Comparison of ENCODE assay signal across 1 cellular context in the genomic region with DNA sequence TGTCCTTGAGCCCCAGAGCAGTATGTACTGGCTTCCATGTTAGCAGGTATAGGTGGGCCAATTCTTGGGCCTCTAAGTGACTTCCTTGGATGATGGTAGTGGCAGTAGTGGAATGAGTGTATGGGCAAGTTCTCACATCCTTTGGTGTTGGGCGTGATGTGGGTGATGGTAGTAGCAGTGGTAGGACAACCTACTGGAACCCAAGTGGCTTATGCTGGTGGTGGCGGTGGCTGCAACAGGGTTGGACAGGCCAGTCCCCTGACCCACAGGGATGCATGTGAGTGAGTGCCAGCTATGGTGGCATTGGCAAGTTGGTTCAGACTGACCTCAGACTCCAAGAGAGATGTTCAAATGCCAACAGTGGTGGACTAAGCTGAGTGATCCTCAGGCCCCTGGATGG.
TF ChIP-seq lines count a peak whose summit lies in the region.

No MANE protein-coding gene starts in this region.

TF ChIP-seq in H1, 55 proteins besides CTCF, POLR2A, EP300 and RAD21:
- TF ChIP-seq, protein P1, sequence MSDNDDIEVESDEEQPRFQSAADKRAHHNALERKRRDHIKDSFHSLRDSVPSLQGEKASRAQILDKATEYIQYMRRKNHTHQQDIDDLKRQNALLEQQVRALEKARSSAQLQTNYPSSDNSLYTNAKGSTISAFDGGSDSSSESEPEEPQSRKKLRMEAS (IDR thresholded peaks at IDR 0.05), result no peak
- TF ChIP-seq SRF (IDR thresholded peaks at IDR 0.05; ENCODE audit: low read depth, low read length) (no peak), CHD2 (IDR thresholded peaks at IDR 0.05; ENCODE audit: low read length) (no peak), SP4 (IDR thresholded peaks at IDR 0.05; ENCODE audit: low read length) (no peak), RBBP5 (IDR thresholded peaks at IDR 0.05; ENCODE audit: borderline replicate concordance, low read depth, low read length) (no peak)
- TF ChIP-seq, protein P2, sequence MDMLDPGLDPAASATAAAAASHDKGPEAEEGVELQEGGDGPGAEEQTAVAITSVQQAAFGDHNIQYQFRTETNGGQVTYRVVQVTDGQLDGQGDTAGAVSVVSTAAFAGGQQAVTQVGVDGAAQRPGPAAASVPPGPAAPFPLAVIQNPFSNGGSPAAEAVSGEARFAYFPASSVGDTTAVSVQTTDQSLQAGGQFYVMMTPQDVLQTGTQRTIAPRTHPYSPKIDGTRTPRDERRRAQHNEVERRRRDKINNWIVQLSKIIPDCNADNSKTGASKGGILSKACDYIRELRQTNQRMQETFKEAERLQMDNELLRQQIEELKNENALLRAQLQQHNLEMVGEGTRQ (IDR thresholded peaks at IDR 0.05; ENCODE audit: low read length), result no peak
